19 cellular contexts compared by ENCODE assay signal in the genomic region with DNA sequence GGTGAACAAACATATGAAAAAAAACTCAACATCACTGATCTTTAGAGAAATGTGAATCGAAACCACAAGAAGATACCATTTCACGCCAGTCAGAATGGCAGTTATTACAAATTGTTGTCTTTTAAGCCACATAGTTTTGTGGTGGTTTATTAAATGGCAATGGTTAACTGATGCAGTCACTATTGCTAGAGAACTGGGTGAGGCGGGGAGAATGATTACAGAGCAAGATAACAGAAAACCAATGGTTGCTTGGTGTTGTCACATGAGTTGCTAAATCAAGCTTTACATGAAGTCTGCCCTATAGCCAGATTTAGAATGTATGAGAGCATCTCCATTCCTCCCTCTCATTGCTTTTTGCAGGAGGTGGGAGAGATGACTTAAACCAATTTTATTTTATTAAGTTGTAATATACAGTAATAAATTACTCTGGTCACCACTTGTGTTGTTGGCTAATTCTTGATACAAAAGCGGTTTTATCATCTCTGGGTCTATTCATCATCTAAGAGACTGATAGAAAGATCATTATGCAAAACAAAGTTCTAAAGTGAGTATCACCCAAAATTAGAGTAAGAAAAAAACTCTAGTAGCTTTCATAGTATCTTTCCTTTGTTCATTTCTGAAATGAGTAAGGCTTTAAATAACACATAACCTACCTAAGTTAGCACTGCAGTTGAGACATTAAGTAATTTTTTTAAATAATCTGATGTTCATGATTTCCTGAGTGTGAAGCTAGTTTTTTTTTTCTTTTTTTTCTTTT.
DNase-seq lines count a peak whose midpoint lies in the region; ATAC-seq, FAIRE-seq and TF ChIP-seq lines count a peak whose summit lies in the region.
"Had no signal": no experiment of that assay in that cellular context is flagged by ENCODE, and none has a peak within 500 bp of the region (broad histone marks: within the 10 kb centered on the region; RNA-seq: fewer than 3 reads in every experiment).

No MANE protein-coding gene starts in this region.

- no peaks in the 10 kb centered on the region for H3K4me1 ChIP-seq in OCI-LY7 (ENCODE audit: insufficient read depth, low read length, poor library complexity, severe bottlenecking)
- H3K4me1 ChIP-seq: psoas muscle had no signal

- CTCF ChIA-PET in OCI-LY7 (lab: Charles Lee; ENCODE audit: unreplicated experiment): no interaction called here

- no peaks in the 10 kb centered on the region for H3K79me2 ChIP-seq in OCI-LY7 (ENCODE audit: insufficient read depth, low read depth, low read length)

- no peak overlapping the region for H3K4me3 ChIP-seq in OCI-LY7 (ENCODE audit: low read depth, low read length, poor library complexity, severe bottlenecking)
- H3K4me3 ChIP-seq: BLaER1 treated with 17β-estradiol and CSF1 and Interleukin-3, amounts not matched to agents 10 nM and 100 nM; psoas muscle had no signal

- ATAC-seq in GM18498 (IDR thresholded peaks at IDR 0.05; ENCODE audit: unreplicated experiment) (peak; percentile 68), GM19463 (IDR thresholded peaks at IDR 0.05; ENCODE audit: unreplicated experiment) (peak; percentile 76), HG02798 (IDR thresholded peaks at IDR 0.05; ENCODE audit: poor library complexity, unreplicated experiment) (peak; percentile 73), HG03460 (IDR thresholded peaks at IDR 0.05; ENCODE audit: unreplicated experiment) (peak; percentile 81), Right ventricle myocardium inferior (no peak)
- ATAC-seq: psoas muscle had no signal

- H3K9me2 ChIP-seq in OCI-LY7 (ENCODE audit: insufficient read depth, low read length): no peaks in the 10 kb centered on the region

- no TSS peak for BruUV-seq in OCI-LY7 (replicated peaks; lab: Mats Ljungman, UMichigan)

- no peak overlapping the region for H3K4me2 ChIP-seq in OCI-LY7 (ENCODE audit: low read length)
- H3K4me2 ChIP-seq: BLaER1 treated with 17β-estradiol and CSF1 and Interleukin-3, amounts not matched to agents 10 nM and 100 nM had no signal

- no peak overlapping the region for H3K27ac ChIP-seq in OCI-LY7 (ENCODE audit: low read depth, low read length, poor library complexity, severe bottlenecking)
- H3K27ac ChIP-seq: BLaER1 treated with 17β-estradiol and CSF1 and Interleukin-3, amounts not matched to agents 10 nM and 100 nM; psoas muscle had no signal

- no peaks in the 10 kb centered on the region for H4K20me1 ChIP-seq in OCI-LY7 (ENCODE audit: insufficient read depth, low read length)
- H4K20me1 ChIP-seq: BLaER1 treated with 17β-estradiol and CSF1 and Interleukin-3, amounts not matched to agents 10 nM and 100 nM had no signal

- H3K36me3 ChIP-seq in OCI-LY7 (ENCODE audit: insufficient read depth, low read length): no peaks in the 10 kb centered on the region
- H3K36me3 ChIP-seq: BLaER1 treated with 17β-estradiol and CSF1 and Interleukin-3, amounts not matched to agents 10 nM and 100 nM had no signal

- DNase-seq in urothelium cell line (ENCODE audit: low spot score): no peak
- DNase-seq in central memory CD4-positive, alpha-beta T cell: no peak
- DNase-seq in OCI-LY7 (ENCODE audit: low spot score): no peak
- no peak for DNase-seq in Right ventricle myocardium inferior (ENCODE audit: missing footprints)
- DNase-seq: activated CD4-positive, alpha-beta memory T cell treated with anti-CD3 and anti-CD28 coated beads for 36 hours; activated T-cell treated with anti-CD3 and anti-CD28 coated beads, Interleukin-2, amount 50 U/mL, for 24 hours; foreskin fibroblast; GF-D8; H9; NCI-H187; NCI-H446; psoas muscle; Right ventricle myocardium superior; T-helper 1 cell had no signal

- POLR2A ChIA-PET in OCI-LY7 (lab: Charles Lee): no interaction called here

- FAIRE-seq in urothelium cell line (lab: Jason Lieb, UNC): no peak

- no peak overlapping the region for H2AFZ ChIP-seq in OCI-LY7 (ENCODE audit: low read length)

- H3K9me3 ChIP-seq in OCI-LY7 (ENCODE audit: low read length): no peaks in the 10 kb centered on the region
- H3K9me3 ChIP-seq: psoas muscle had no signal

- no peak for TF ChIP-seq CTCF in OCI-LY7 (conservative IDR thresholded peaks at IDR 0.05; ENCODE audit: low read length)

- intact Hi-C loops in OCI-LY7 (cut with micrococcal nuclease; ENCODE audit: unreplicated experiment) (no loop called here), Right ventricle myocardium inferior (cut with DNase I) (no loop called here)
